8 cellular contexts compared by ENCODE assay signal in genomic region chr1:149390173-149390926, GRCh38.
A peak's percentile ranks its signal among the peaks of the same experiment; 100 is the strongest.
DNase-seq lines count a peak whose midpoint lies in the region; ATAC-seq, FAIRE-seq and TF ChIP-seq lines count a peak whose summit lies in the region.
"Not testable (repeated sequence)": the region's sequence is repeated elsewhere in the genome, so short reads cannot be mapped to it uniquely, and the experiment has no call there.

No MANE protein-coding gene starts in this region.

- peak; percentile 88 for ATAC-seq in lung (ENCODE audit: insufficient read depth, low FRiP score)

- TF ChIP-seq EP300 in tibial nerve (IDR thresholded peaks at IDR 0.05): peak in 1 of 2 donors; percentile 32

- DNase-seq in GM04503 (ENCODE audit: low read depth) (peak; percentile 53), NCI-H1417 (lab: John Stamatoyannopoulos, UW) (peak; percentile 14 to 60 (median 52)), activated gamma-delta T cell (lab: John Stamatoyannopoulos, UW) (peak; percentile 25), lung (ENCODE audit: low spot score) (peak; percentile 83), small intestine (peak; percentile 54), tibial nerve (ENCODE audit: low spot score in 2 of 2) (peak; percentile 37 to 46)
- not testable (repeated sequence) for DNase-seq in epithelial cell of proximal tubule (ENCODE audit: low read depth)

- not testable (repeated sequence) for H3K4me1 ChIP-seq in lung (ENCODE audit: control insufficient read depth in 2 of 2, insufficient read depth in 2 of 2, low read length in 2 of 2); small intestine (ENCODE audit: control insufficient read depth in 2 of 2, insufficient read depth in 1 of 2, low read depth in 1 of 2, low read length in 1 of 2); tibial nerve

- peak overlapping the region; percentile 65 to 74 for H3K27ac ChIP-seq in lung (ENCODE audit: low read depth in 1 of 2, low read length in 1 of 2)
- H3K27ac ChIP-seq in small intestine (ENCODE audit: low read depth in 1 of 2, low read length in 1 of 2): not testable (repeated sequence)
- H3K27ac ChIP-seq in tibial nerve: peak overlapping the region in 2 of 4 donors; percentile 64 to 78

- peak in 1 of 2 donors; percentile 70 for TF ChIP-seq POLR2A in tibial nerve (IDR thresholded peaks at IDR 0.05)

- H3K4me1 Mint-ChIP-seq in T-helper 1 cell treated with Interleukin-12 subunit alpha and Interleukin-12 subunit beta and Interleukin-4 antibody, amounts not matched to agents 30 μg/mL and 1 μg/mL, for 36 hours (ENCODE audit: low read depth): not testable (repeated sequence)

- not testable (repeated sequence) for H3K27me3 Mint-ChIP-seq in T-helper 1 cell treated with Interleukin-12 subunit alpha and Interleukin-12 subunit beta and Interleukin-4 antibody, amounts not matched to agents 30 μg/mL and 1 μg/mL, for 36 hours (ENCODE audit: low read depth)

- H3K36me3 Mint-ChIP-seq in T-helper 1 cell treated with Interleukin-12 subunit alpha and Interleukin-12 subunit beta and Interleukin-4 antibody, amounts not matched to agents 30 μg/mL and 1 μg/mL, for 36 hours (ENCODE audit: low read depth): not testable (repeated sequence)

- peak overlapping the region; percentile 91 for H3K4me3 Mint-ChIP-seq in T-helper 1 cell treated with Interleukin-12 subunit alpha and Interleukin-12 subunit beta and Interleukin-4 antibody, amounts not matched to agents 30 μg/mL and 1 μg/mL, for 36 hours

- not testable (repeated sequence) for H3K36me3 ChIP-seq in lung (ENCODE audit: control insufficient read depth in 2 of 2, insufficient read depth in 2 of 2, low read length in 2 of 2); small intestine (ENCODE audit: control insufficient read depth in 2 of 2, insufficient read depth in 2 of 2, low read length in 2 of 2); tibial nerve

- peak overlapping the region; percentile 87 for H3K27ac Mint-ChIP-seq in T-helper 1 cell treated with Interleukin-12 subunit alpha and Interleukin-12 subunit beta and Interleukin-4 antibody, amounts not matched to agents 30 μg/mL and 1 μg/mL, for 36 hours

- not testable (repeated sequence) for H3K9me3 ChIP-seq in lung (ENCODE audit: control insufficient read depth in 2 of 2, insufficient read depth in 1 of 2, low read length in 1 of 2); small intestine (ENCODE audit: control insufficient read depth, low read depth); tibial nerve

- FAIRE-seq in small intestine (lab: Jason Lieb, UNC): not testable (repeated sequence)

- not testable (repeated sequence) for H3K27me3 ChIP-seq in lung (ENCODE audit: control insufficient read depth, insufficient read depth); small intestine (ENCODE audit: control insufficient read depth in 2 of 2, insufficient read depth in 2 of 2, low read length in 2 of 2); tibial nerve

- H3K4me3 ChIP-seq in epithelial cell of proximal tubule (ENCODE audit: low read depth, low read length): peak overlapping the region; percentile 40
- H3K4me3 ChIP-seq in lung: peak overlapping the region; percentile 49
- peak overlapping the region; percentile 30 to 59 for H3K4me3 ChIP-seq in small intestine (ENCODE audit: low read depth in 1 of 2, low read length in 2 of 2)
- peak overlapping the region; percentile 25 to 50 (median 42) for H3K4me3 ChIP-seq in tibial nerve

- H3K9me3 Mint-ChIP-seq in T-helper 1 cell treated with Interleukin-12 subunit alpha and Interleukin-12 subunit beta and Interleukin-4 antibody, amounts not matched to agents 30 μg/mL and 1 μg/mL, for 36 hours: not testable (repeated sequence)

- TF ChIP-seq CTCF in epithelial cell of proximal tubule (conservative IDR thresholded peaks at IDR 0.05; ENCODE audit: low read depth, low read length); lung (IDR thresholded peaks at IDR 0.05; ENCODE audit: control extremely low read depth, extremely low read depth): not testable (repeated sequence)
- peak in 1 of 5 experiments; percentile 15 for TF ChIP-seq CTCF in tibial nerve (IDR thresholded peaks at IDR 0.05)

- WGBS in lung, 2 donors: 0 to 1% methylated on average over 17 to 46 of the region's 69 CpGs
- 0 to 1% (median 0%) methylated on average over 15 to 54 of the region's 69 CpGs for WGBS in small intestine, 3 donors
- 0% methylated on average over 8 to 21 of the region's 69 CpGs for WGBS in tibial nerve, 2 donors
